1 cellular context compared by ENCODE assay signal in the genomic region with DNA sequence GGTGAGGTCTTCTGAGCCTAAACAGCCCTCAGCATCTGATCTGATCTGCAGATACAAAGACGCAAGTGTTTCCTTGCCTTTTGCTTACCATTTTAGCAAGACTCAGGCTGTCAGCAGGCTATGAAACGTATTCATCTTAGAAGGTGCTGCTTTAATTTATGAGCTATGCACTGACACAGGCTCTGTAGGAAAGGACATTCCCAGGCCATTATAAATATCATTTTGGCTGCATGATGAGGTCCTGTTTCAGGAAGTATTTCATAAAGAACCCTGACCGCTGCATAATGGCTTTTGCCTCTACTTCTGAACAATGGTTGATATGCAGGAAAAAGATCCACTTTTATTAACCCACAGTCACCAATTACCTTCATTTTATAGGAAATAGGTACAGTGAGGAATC.
TF ChIP-seq lines count a peak whose summit lies in the region.

No MANE protein-coding gene starts in this region.

TF ChIP-seq in IMR-90, 13 proteins besides CTCF, POLR2A, EP300 and RAD21 (continued from another document):
- TF ChIP-seq USF2 (IDR thresholded peaks at IDR 0.05; ENCODE audit: low read depth, low read length), result no peak
